ENCODE assay signal across 26 cellular contexts in genomic region chr16:50394215-50394802, GRCh38. TPM values are rescaled to one million over a fixed set of nuclear protein-coding genes. Genes with fewer than 3 reads are reported as not detected.
DNase-seq lines count a peak whose midpoint lies in the region; ATAC-seq and TF ChIP-seq lines count a peak whose summit lies in the region.
"Had no signal": no experiment of that assay in that cellular context is flagged by ENCODE, and none has a peak within 500 bp of the region (broad histone marks: within the 10 kb centered on the region; RNA-seq: fewer than 3 reads in every experiment).

No MANE protein-coding gene starts in this region.

- H3K4me3 Mint-ChIP-seq in T-cell = no peak overlapping the region
- H3K4me3 Mint-ChIP-seq: activated naive CD4-positive, alpha-beta T cell treated with anti-CD3 and anti-CD28 coated beads, Interleukin-2, amount 10 ng/mL, durations not matched to agents 7 days and 5 days; activated T-cell treated with anti-CD3 and anti-CD28 coated beads, Interleukin-2, amount 50 U/mL, for 72 hours; CD4-positive, CD25-positive, alpha-beta regulatory T cell; effector memory CD8-positive, alpha-beta T cell; natural killer cell treated with Interleukin-12 subunit alpha and Interleukin-12 subunit beta and Interleukin-15 and Interleukin-18, amount 100 ng/mL, for 72 hours; stimulated activated naive CD8-positive, alpha-beta T cell treated with anti-CD3 and anti-CD28 coated beads, Interleukin-15, amount 100 ng/mL, for 72 hours had no signal

- H3K4me2 ChIP-seq in HCT116 (ENCODE audit: low read length) = no peak overlapping the region
- H3K4me2 ChIP-seq: hepatocyte had no signal

- H3K4me1 ChIP-seq in HCT116 (ENCODE audit: control insufficient read depth in 1 of 2, insufficient read depth in 2 of 2, low read length in 2 of 2) = peaks cover 12 to 30% of the 10 kb centered on the region in 2 experiments
- H3K4me1 ChIP-seq: gastrocnemius medialis, left ventricle myocardium inferior, sigmoid colon, tibial artery had no signal

- no peak overlapping the region for H3K27ac ChIP-seq in HCT116 (ENCODE audit: low read depth, low read length)
- H3K27ac ChIP-seq: gastrocnemius medialis, hepatocyte, left ventricle myocardium inferior, sigmoid colon, tibial artery had no signal

- no peaks in the 10 kb centered on the region for H3K9me2 ChIP-seq in HCT116 (ENCODE audit: insufficient read depth)

- no peak overlapping the region for H3K4me3 ChIP-seq in HCT116 (replicated peaks in 1 of 2; ENCODE audit: low read depth in 1 of 2, low read length in 2 of 2)
- H3K4me3 ChIP-seq: gastrocnemius medialis, hepatocyte, left ventricle myocardium inferior, sigmoid colon, tibial artery had no signal

- H3K9ac ChIP-seq in HCT116 (ENCODE audit: low read length) = no peak overlapping the region

- ATAC-seq in HCT116 (peak; percentile 44), T-cell (replicated peaks in 1 of 4) (no peak), HG02938 (IDR thresholded peaks at IDR 0.05; ENCODE audit: unreplicated experiment) (no peak), GM18861 (IDR thresholded peaks at IDR 0.05; ENCODE audit: unreplicated experiment) (no peak)
- ATAC-seq: activated T-cell treated with anti-CD3 and anti-CD28 coated beads, Interleukin-2, amount 50 U/mL, for 72 hours; effector memory CD8-positive, alpha-beta T cell; gastrocnemius medialis; Right ventricle myocardium inferior; stimulated activated naive CD8-positive, alpha-beta T cell treated with anti-CD3 and anti-CD28 coated beads, Interleukin-15, amount 100 ng/mL, for 72 hours had no signal

- POLR2A ChIA-PET in HCT116 (lab: Charles Lee) (interaction anchor here (0.6 kb wide), 1 partner anchor 491 kb away, joined by 3 read pairs; no protein-coding TSS in a partner anchor), T-cell (lab: Charles Lee) (no interaction called here)

- no peaks in the 10 kb centered on the region for H3K79me2 ChIP-seq in HCT116 (ENCODE audit: insufficient read depth, low read length)
- H3K79me2 ChIP-seq: hepatocyte had no signal

- no peaks in the 10 kb centered on the region for H3K36me3 ChIP-seq in HCT116 (ENCODE audit: control insufficient read depth in 1 of 2, insufficient read depth in 2 of 2, low read length in 2 of 2)
- H3K36me3 ChIP-seq: gastrocnemius medialis, left ventricle myocardium inferior, sigmoid colon, tibial artery had no signal

- TF ChIP-seq CTCF in GM13976 (IDR thresholded peaks at IDR 0.05; ENCODE audit: borderline replicate concordance, control extremely low read depth, extremely low read depth, insufficient read depth, missing control alignments) (no peak), HCT116 (IDR thresholded peaks at IDR 0.05 in 2 of 3, conservative IDR thresholded peaks at IDR 0.05 in 1 of 3; ENCODE audit: borderline replicate concordance in 1 of 3, insufficient read depth in 1 of 3, low read depth in 2 of 3, low read length in 2 of 3) (no peak)

- peak; percentile 3 for DNase-seq in GM13976 (ENCODE audit: low spot score)
- DNase-seq in HCT116 (ENCODE audit: low read depth, low spot score) = no peak
- no peak for DNase-seq in T-cell
- DNase-seq in islet precursor cell = peak; percentile 36
- DNase-seq in activated T-cell treated with anti-CD3 and anti-CD28 coated beads, Interleukin-2, amount 50 U/mL, for 48 hours = no peak
- DNase-seq: activated CD4-positive, alpha-beta T cell treated with anti-CD3 and anti-CD28 coated beads for 1 hour; activated naive CD4-positive, alpha-beta T cell treated with anti-CD3 and anti-CD28 coated beads, Interleukin-2, amount 10 ng/mL, durations not matched to agents 7 days and 5 days; activated T-cell treated with anti-CD3 and anti-CD28 coated beads, Interleukin-2, amount 50 U/mL, for 72 hours; amniotic stem cell; CD4-positive, CD25-positive, alpha-beta regulatory T cell; effector memory CD8-positive, alpha-beta T cell; gastrocnemius medialis; left ventricle myocardium inferior; midbrain; MM.1S; NCI-H1694; NCI-H774; sigmoid colon; stimulated activated CD4-positive, alpha-beta T cell treated with anti-CD3 and anti-CD28 coated beads, Interleukin-15, amount 100 ng/mL, for 24 hours; stimulated activated naive CD8-positive, alpha-beta T cell treated with anti-CD3 and anti-CD28 coated beads, Interleukin-15, amount 100 ng/mL, for 72 hours; tibial artery had no signal

- peaks cover 28 to 40% (median 29%) of the 10 kb centered on the region in 3 donors for H3K4me1 Mint-ChIP-seq in T-cell

- H3K27me3 ChIP-seq in HCT116 (ENCODE audit: insufficient read depth, low read length) = no peaks in the 10 kb centered on the region
- H3K27me3 ChIP-seq: gastrocnemius medialis, hepatocyte, sigmoid colon, tibial artery had no signal

- no peaks in the 10 kb centered on the region for H3K9me3 ChIP-seq in HCT116 (ENCODE audit: control insufficient read depth in 1 of 2, insufficient read depth in 1 of 2, low read depth in 1 of 2, low read length in 2 of 2)
- H3K9me3 ChIP-seq: gastrocnemius medialis, left ventricle myocardium inferior, sigmoid colon, tibial artery had no signal

- TF ChIP-seq RAD21 in HCT116 (IDR thresholded peaks at IDR 0.05; ENCODE audit: low read depth) = no peak

- no peak overlapping the region for H2AFZ ChIP-seq in HCT116 (ENCODE audit: low read depth, low read length, poor library complexity, severe bottlenecking)
- H2AFZ ChIP-seq: hepatocyte had no signal

- in situ Hi-C loops in GM13976 (cut with MboI; ENCODE audit: low sequenced_read_pairs, unreplicated experiment) = loop anchor here (25.0 kb wide), 1 partner anchor 418 kb away; no protein-coding TSS in a partner anchor

- H3K27ac Mint-ChIP-seq in T-cell = peak overlapping the region; percentile 16 to 43
- H3K27ac Mint-ChIP-seq: activated naive CD4-positive, alpha-beta T cell treated with anti-CD3 and anti-CD28 coated beads, Interleukin-2, amount 10 ng/mL, durations not matched to agents 7 days and 5 days; activated T-cell treated with anti-CD3 and anti-CD28 coated beads, Interleukin-2, amount 50 U/mL, for 72 hours; natural killer cell treated with Interleukin-12 subunit alpha and Interleukin-12 subunit beta and Interleukin-15 and Interleukin-18, amount 100 ng/mL, for 72 hours had no signal

- H3K36me3 Mint-ChIP-seq in T-cell = no peaks in the 10 kb centered on the region
- H3K36me3 Mint-ChIP-seq: activated naive CD4-positive, alpha-beta T cell treated with anti-CD3 and anti-CD28 coated beads, Interleukin-2, amount 10 ng/mL, durations not matched to agents 7 days and 5 days; CD4-positive, CD25-positive, alpha-beta regulatory T cell; natural killer cell treated with Interleukin-12 subunit alpha and Interleukin-12 subunit beta and Interleukin-15 and Interleukin-18, amount 100 ng/mL, for 72 hours had no signal

- H3K27me3 Mint-ChIP-seq in T-cell = no peaks in the 10 kb centered on the region
- H3K27me3 Mint-ChIP-seq: activated naive CD4-positive, alpha-beta T cell treated with anti-CD3 and anti-CD28 coated beads, Interleukin-2, amount 10 ng/mL, durations not matched to agents 7 days and 5 days; stimulated activated naive CD8-positive, alpha-beta T cell treated with anti-CD3 and anti-CD28 coated beads, Interleukin-15, amount 100 ng/mL, for 72 hours had no signal

- intact Hi-C loops in HCT116 (cut with micrococcal nuclease) = no loop called here

- BruUV-seq in HCT116 (replicated peaks; lab: Mats Ljungman, UMichigan) = no TSS peak

- CTCF ChIA-PET in HCT116 (lab: Charles Lee) (no interaction called here), T-cell (lab: Charles Lee) (no interaction called here)

- H3K9me3 Mint-ChIP-seq in T-cell = no peaks in the 10 kb centered on the region
- H3K9me3 Mint-ChIP-seq: activated naive CD4-positive, alpha-beta T cell treated with anti-CD3 and anti-CD28 coated beads, Interleukin-2, amount 10 ng/mL, durations not matched to agents 7 days and 5 days; CD4-positive, CD25-positive, alpha-beta regulatory T cell; effector memory CD8-positive, alpha-beta T cell; natural killer cell treated with Interleukin-12 subunit alpha and Interleukin-12 subunit beta and Interleukin-15 and Interleukin-18, amount 100 ng/mL, for 72 hours; stimulated activated naive CD8-positive, alpha-beta T cell treated with anti-CD3 and anti-CD28 coated beads, Interleukin-15, amount 100 ng/mL, for 72 hours had no signal

- no peaks in the 10 kb centered on the region for H4K20me1 ChIP-seq in HCT116 (ENCODE audit: insufficient read depth)

- no peak for TF ChIP-seq POLR2A in HCT116 (IDR thresholded peaks at IDR 0.05; ENCODE audit: borderline replicate concordance, extremely low read depth, insufficient read depth, insufficient read length)

- RAD21 ChIA-PET in HCT116 (lab: Charles Lee; ENCODE audit: low non-redundant PET in 1 of 2, low total read pairs in 2 of 2, uncharacterized antibody in 2 of 2, unreplicated experiment in 2 of 2) = no interaction called here

TF ChIP-seq in HCT116, 20 proteins besides CTCF, POLR2A, EP300 and RAD21 (continues in another document):
- TF ChIP-seq EZH2phosphoT487 (IDR thresholded peaks at IDR 0.05; ENCODE audit: borderline replicate concordance) (no peak), ZBTB33 (IDR thresholded peaks at IDR 0.05; ENCODE audit: extremely low read depth, insufficient replicate concordance, low read length) (no peak)

RNA-seq across cellular contexts. Expression of gene BRD7, which starts 25.5 kb away (rescaled TPM):
- total RNA-seq in HCT116 (2021; ENCODE audit: unreplicated experiment) (85.4 TPM), T-cell (100 to 1,000 TPM in 1 of 5 donors, 10 to 100 TPM in 4; 62.9 to 115 (median 75.4) TPM)
- polyA plus RNA-seq in HCT116 (2012) = 41.8 and 56.2 TPM in 2 replicates

Comparison
In these comparisons a context has a peak if more than half of its experiments do, and no peak if none do; other contexts are left out.
1. DNase-seq: peak in GM13976 (single experiment) and islet precursor cell (single experiment); none in HCT116 (single experiment), T-cell (0 of 34) and activated T-cell treated with anti-CD3 and anti-CD28 coated beads, Interleukin-2, amount 50 U/mL, for 48 hours (0 of 2).